ENCODE assay signal across 28 cellular contexts in the genomic region with DNA sequence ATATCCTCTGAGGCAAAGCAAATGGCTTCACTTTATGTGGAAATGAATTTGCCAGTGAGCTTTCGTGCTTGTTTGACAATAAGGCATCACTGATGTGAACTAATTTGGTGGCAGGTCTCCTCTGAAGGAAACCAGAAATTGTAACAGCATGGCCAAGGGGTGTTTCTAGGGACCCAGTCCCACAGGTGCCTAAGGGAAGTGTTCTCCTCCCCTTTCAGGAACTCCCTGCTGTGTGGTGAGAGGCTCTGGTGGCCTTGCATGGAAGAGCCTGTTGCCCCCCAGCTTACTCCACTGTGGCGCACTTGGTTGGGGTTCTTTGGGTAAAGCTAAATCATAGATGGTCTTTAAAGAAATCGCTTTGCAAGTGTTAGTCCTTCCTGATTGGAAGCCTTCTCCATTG.
"Had no signal": no experiment of that assay in that cellular context is flagged by ENCODE, and none has a peak within 500 bp of the region (broad histone marks: within the 10 kb centered on the region; RNA-seq: fewer than 3 reads in every experiment).

No MANE protein-coding gene starts in this region.

- H3K27ac ChIP-seq: brain microvascular endothelial cell, SJCRH30, SK-N-MC, WERI-Rb-1 had no signal

- H3K4me1 ChIP-seq: SJCRH30 had no signal

- ATAC-seq: activated CD4-positive, alpha-beta T cell treated with anti-CD3 and anti-CD28 coated beads for 36 hours; activated naive CD4-positive, alpha-beta T cell treated with anti-CD3 and anti-CD28 coated beads, Interleukin-2, amount 50 U/mL, for 72 hours; activated T-cell treated with anti-CD3 and anti-CD28 coated beads, Interleukin-2, amount 50 U/mL, for 4 hours; Panc1 had no signal

- H3K27me3 ChIP-seq: brain microvascular endothelial cell, MG63, SJCRH30 had no signal

- H3K36me3 ChIP-seq: SJCRH30 had no signal

- DNase-seq: activated CD4-positive, alpha-beta memory T cell treated with anti-CD3 and anti-CD28 coated beads for 36 hours; activated CD4-positive, alpha-beta T cell treated with anti-CD3 and anti-CD28 coated beads for 36 hours; activated CD4-positive, alpha-beta T cell treated with anti-CD3 and anti-CD28 coated beads, Interleukin-2, amount 50 U/mL, for 1 hour; activated CD8-positive, alpha-beta memory T cell treated with anti-CD3 and anti-CD28 coated beads, Interleukin-2, amount 50 U/mL, for 4 hours; activated gamma-delta T cell treated with Interleukin-2 at 50 U/mL for 16 hours; activated naive CD4-positive, alpha-beta T cell treated with anti-CD3 and anti-CD28 coated beads for 36 hours; activated T-cell treated with anti-CD3 and anti-CD28 coated beads for 4 hours; activated T-cell treated with anti-CD3 and anti-CD28 coated beads, Interleukin-2, amount 50 U/mL, for 4 hours; amniotic stem cell; aorta; brain microvascular endothelial cell; Kasumi-1; MG63; NCI-H1048; NCI-H1105 treated with DMSO at 0.1 percent for 48 hours; NCI-H1436; NCI-H1694; NCI-H1930; NCI-H2081 treated with DMSO at 0.1 percent for 48 hours; NCI-H345; NCI-H524 treated with DMSO at 0.1 percent for 48 hours; SHP77; SJCRH30; T1000; WERI-Rb-1 had no signal

- H3K9me3 ChIP-seq: MG63, SJCRH30 had no signal

- H3K4me3 ChIP-seq: MG63, SJCRH30, SK-N-MC had no signal
